ENCODE assay signal across 22 cellular contexts in the genomic region with DNA sequence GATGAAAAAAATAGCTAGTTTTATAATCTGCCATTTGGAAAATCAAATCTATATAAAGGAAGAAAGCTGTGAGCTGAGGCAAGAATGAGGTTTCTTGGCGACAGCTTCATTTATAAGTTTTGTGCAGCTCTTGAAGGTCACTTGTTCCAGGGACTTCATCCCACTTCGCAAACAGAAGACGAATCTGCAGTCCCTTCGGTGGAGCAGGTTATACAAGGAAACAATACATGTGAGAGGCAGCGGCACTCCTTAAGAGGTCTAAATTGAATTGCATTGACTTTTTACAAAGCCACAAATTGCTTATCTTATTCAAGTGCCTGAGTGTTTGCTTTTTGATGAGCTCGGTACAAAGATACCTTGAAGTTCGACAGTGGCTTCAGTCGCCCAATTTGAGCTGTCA.
DNase-seq lines count a peak whose midpoint lies in the region; TF ChIP-seq lines count a peak whose summit lies in the region.
"Had no signal": no experiment of that assay in that cellular context is flagged by ENCODE, and none has a peak within 500 bp of the region (broad histone marks: within the 10 kb centered on the region; RNA-seq: fewer than 3 reads in every experiment).

No MANE protein-coding gene starts in this region.

- TF ChIP-seq CTCF in colonic mucosa (IDR thresholded peaks at IDR 0.05) = no peak

- no peak overlapping the region for H3K4me3 ChIP-seq in colonic mucosa
- H3K4me3 ChIP-seq: GM23248, Peyer's patch, SJCRH30 had no signal

- H3K9ac ChIP-seq in colonic mucosa (ENCODE audit: low read depth in 2 of 2, low read length in 2 of 2) = no peak overlapping the region
- H3K9ac ChIP-seq: GM23248, KMS-11 had no signal

- H3K27me3 ChIP-seq in colonic mucosa = no peaks in the 10 kb centered on the region
- H3K27me3 ChIP-seq: Peyer's patch, SJCRH30 had no signal

- H3K4me1 ChIP-seq in colonic mucosa = no peaks in the 10 kb centered on the region
- H3K4me1 ChIP-seq: Peyer's patch had no signal

- H3K27ac ChIP-seq in colonic mucosa = no peak overlapping the region
- H3K27ac ChIP-seq: 22Rv1, GM23248, KMS-11, Peyer's patch, SJCRH30 had no signal

- intact Hi-C loops in colonic mucosa (cut with DNase I) = no loop called here

- DNase-seq in NCI-H1417 (lab: John Stamatoyannopoulos, UW) (peak in 2 of 3 experiments; percentile 31 to 54), NCI-H1417 treated with DMSO at 0.1 percent for 48 hours (lab: John Stamatoyannopoulos, UW) (no peak), NCI-H187 treated with DMSO at 0.1 percent for 48 hours (lab: John Stamatoyannopoulos, UW) (peak; percentile 8), colonic mucosa (peak; percentile 24), mucosa of gallbladder (ENCODE audit: low spot score) (peak; percentile 26), DMS153 (lab: John Stamatoyannopoulos, UW) (no peak), SKM-1 (lab: John Stamatoyannopoulos, UW; ENCODE audit: unreplicated experiment) (no peak)
- no peak for DNase-seq in stimulated activated CD4-positive, alpha-beta T cell treated with anti-CD3 and anti-CD28 coated beads, Interleukin-2, amount 100 ng/mL, for 48 hours
- DNase-seq: ACHN; AML-193; C1 segment of cervical spinal cord; CD8-positive, alpha-beta T cell; DMS53; GM23248; IMR-90; NCI-H1092 treated with DMSO at 0.1 percent for 48 hours; NCI-H2081 treated with DMSO at 0.1 percent for 48 hours; NCI-H774; Peyer's patch had no signal

- no peaks in the 10 kb centered on the region for H3K36me3 ChIP-seq in colonic mucosa
- H3K36me3 ChIP-seq: Peyer's patch, SJCRH30 had no signal

- H3K9me3 ChIP-seq in colonic mucosa = no peaks in the 10 kb centered on the region
- H3K9me3 ChIP-seq: Peyer's patch, SJCRH30 had no signal

Comparison
In these comparisons a context has a peak if more than half of its experiments do, and no peak if none do; other contexts are left out.
1. DNase-seq: peak in NCI-H1417 (2 of 3), NCI-H187 treated with DMSO at 0.1 percent for 48 hours (single experiment), colonic mucosa (single experiment) and mucosa of gallbladder (single experiment); none in NCI-H1417 treated with DMSO at 0.1 percent for 48 hours (single experiment), DMS153 (single experiment), stimulated activated CD4-positive, alpha-beta T cell treated with anti-CD3 and anti-CD28 coated beads, Interleukin-2, amount 100 ng/mL, for 48 hours (0 of 2) and SKM-1 (single experiment).